12 cellular contexts compared by ENCODE assay signal in the genomic region with DNA sequence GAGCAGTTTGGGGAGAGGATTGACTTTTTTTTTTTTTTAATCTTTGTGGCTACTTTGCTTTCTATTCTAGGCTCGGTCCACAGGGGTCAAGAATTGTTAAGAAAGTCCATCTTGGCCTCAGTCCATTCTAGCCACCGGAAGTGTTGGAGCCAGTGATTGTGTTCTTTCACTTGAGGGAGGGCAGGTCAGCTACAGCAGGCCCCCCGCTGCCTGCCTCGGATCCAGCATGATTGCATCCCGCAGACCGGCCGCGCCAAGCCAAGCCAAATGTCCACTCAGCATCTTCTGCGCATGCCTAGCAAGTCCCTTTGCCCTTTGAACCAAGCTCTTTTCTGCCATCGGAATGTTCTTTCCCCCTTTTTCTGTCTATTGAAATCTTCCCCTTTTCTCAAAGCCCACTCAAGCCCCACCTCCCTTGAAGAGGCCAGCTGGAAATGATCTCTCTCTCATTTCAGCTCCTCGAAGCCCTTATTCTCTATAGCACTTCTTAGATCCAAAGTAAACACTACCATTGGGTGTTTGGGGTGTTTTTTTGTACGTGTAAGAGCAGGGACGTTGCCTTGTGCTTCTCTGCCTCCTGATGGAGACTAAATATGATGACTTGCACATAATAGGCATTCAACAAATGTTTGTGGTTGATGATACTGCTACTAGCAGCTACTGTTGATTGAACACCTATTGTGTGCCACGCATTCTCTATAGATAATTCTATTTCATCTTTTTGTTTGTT.
DNase-seq lines count a peak whose midpoint lies in the region; ATAC-seq and TF ChIP-seq lines count a peak whose summit lies in the region.
"Had no signal": no experiment of that assay in that cellular context is flagged by ENCODE, and none has a peak within 500 bp of the region (broad histone marks: within the 10 kb centered on the region; RNA-seq: fewer than 3 reads in every experiment).

No MANE protein-coding gene starts in this region.

- peaks cover 12% of the 10 kb centered on the region for H3K27me3 ChIP-seq in adipocyte (replicated peaks; ENCODE audit: control insufficient read depth, insufficient read depth, low read length)
- H3K27me3 ChIP-seq in thoracic aorta (replicated peaks; ENCODE audit: insufficient read depth) = no peaks in the 10 kb centered on the region

- no peaks in the 10 kb centered on the region for H3K27me3 Mint-ChIP-seq in activated CD4-positive, alpha-beta T cell treated with anti-CD3 and anti-CD28 coated beads, Interleukin-2, amount 10 ng/mL, durations not matched to agents 7 days and 5 days

- CTCF ChIA-PET in activated CD4-positive, alpha-beta T cell treated with anti-CD3 and anti-CD28 coated beads, Interleukin-2, amount 10 ng/mL, durations not matched to agents 7 days and 5 days (lab: Charles Lee) = interaction anchor here (0.9 kb wide), 1 partner anchor 9 kb away, joined by 4 read pairs; no protein-coding TSS in a partner anchor

- no peak overlapping the region for H3K4me3 Mint-ChIP-seq in activated CD4-positive, alpha-beta T cell treated with anti-CD3 and anti-CD28 coated beads, Interleukin-2, amount 10 ng/mL, durations not matched to agents 7 days and 5 days

- H3K9me3 Mint-ChIP-seq in activated CD4-positive, alpha-beta T cell treated with anti-CD3 and anti-CD28 coated beads, Interleukin-2, amount 10 ng/mL, durations not matched to agents 7 days and 5 days = no peaks in the 10 kb centered on the region
- H3K9me3 Mint-ChIP-seq: activated naive CD4-positive, alpha-beta T cell treated with anti-CD3 and anti-CD28 coated beads, Interleukin-2, amount 50 U/mL, for 72 hours had no signal

- peak overlapping the region; percentile 16 for H3K4me3 ChIP-seq in adipocyte (ENCODE audit: low read length)
- peak overlapping the region; percentile 42 for H3K4me3 ChIP-seq in thoracic aorta

- H3K27ac ChIP-seq in thoracic aorta = no peak overlapping the region

- no peaks in the 10 kb centered on the region for H3K36me3 Mint-ChIP-seq in activated CD4-positive, alpha-beta T cell treated with anti-CD3 and anti-CD28 coated beads, Interleukin-2, amount 10 ng/mL, durations not matched to agents 7 days and 5 days (ENCODE audit: low read depth)
- H3K36me3 Mint-ChIP-seq: activated naive CD4-positive, alpha-beta T cell treated with anti-CD3 and anti-CD28 coated beads, Interleukin-2, amount 50 U/mL, for 72 hours had no signal

- ATAC-seq in thoracic aorta (ENCODE audit: insufficient number of reproducible peaks, low FRiP score, low read depth) = no peak
- ATAC-seq in GM21717 (IDR thresholded peaks at IDR 0.05; ENCODE audit: unreplicated experiment) = no peak

- no peak for TF ChIP-seq CTCF in thoracic aorta (IDR thresholded peaks at IDR 0.05)

- H3K9me3 ChIP-seq in adipocyte (ENCODE audit: control insufficient read depth, low read length) (peaks cover 4% of the 10 kb centered on the region), thoracic aorta (no peaks in the 10 kb centered on the region)

- H3K4me1 ChIP-seq in adipocyte (ENCODE audit: control insufficient read depth, insufficient read depth, low read length) = peaks cover 6% of the 10 kb centered on the region
- peaks cover 0 to 11% of the 10 kb centered on the region in 2 donors for H3K4me1 ChIP-seq in thoracic aorta (ENCODE audit: control insufficient read depth in 1 of 2, low read depth in 2 of 2)

- DNase-seq in activated CD4-positive, alpha-beta T cell treated with anti-CD3 and anti-CD28 coated beads, Interleukin-2, amount 10 ng/mL, durations not matched to agents 7 days and 5 days = no peak
- no peak for DNase-seq in activated CD4-positive, alpha-beta T cell treated with anti-CD3 and anti-CD28 coated beads, Interleukin-2, amount 50 U/mL, for 48 hours
- DNase-seq in adipocyte (ENCODE audit: low read depth) = no peak
- DNase-seq in iris pigment epithelial cell (ENCODE audit: low read depth) = peak; percentile 68
- no peak for DNase-seq in thoracic aorta (ENCODE audit: low spot score)
- DNase-seq in SHP77 treated with DMSO at 0.1 percent for 48 hours (lab: John Stamatoyannopoulos, UW) = no peak
- DNase-seq in DMS153 (lab: John Stamatoyannopoulos, UW) = no peak
- DNase-seq: activated CD4-positive, alpha-beta T cell treated with anti-CD3 and anti-CD28 coated beads for 1 hour; NCI-H1436 treated with DMSO at 0.1 percent for 48 hours; SHP77 had no signal

- peak overlapping the region; percentile 33 for H3K27ac Mint-ChIP-seq in activated CD4-positive, alpha-beta T cell treated with anti-CD3 and anti-CD28 coated beads, Interleukin-2, amount 10 ng/mL, durations not matched to agents 7 days and 5 days
- H3K27ac Mint-ChIP-seq: activated naive CD4-positive, alpha-beta T cell treated with anti-CD3 and anti-CD28 coated beads, Interleukin-2, amount 50 U/mL, for 72 hours had no signal

- POLR2A ChIA-PET in activated CD4-positive, alpha-beta T cell treated with anti-CD3 and anti-CD28 coated beads, Interleukin-2, amount 10 ng/mL, durations not matched to agents 7 days and 5 days (lab: Charles Lee) = no interaction called here

- H3K36me3 ChIP-seq in adipocyte (ENCODE audit: control insufficient read depth, insufficient read depth, low read length, severe bottlenecking) = no peaks in the 10 kb centered on the region
- no peaks in the 10 kb centered on the region for H3K36me3 ChIP-seq in thoracic aorta

- no peak overlapping the region for H3K9ac ChIP-seq in adipocyte (ENCODE audit: low read length)

- peaks cover 12% of the 10 kb centered on the region for H3K4me1 Mint-ChIP-seq in activated CD4-positive, alpha-beta T cell treated with anti-CD3 and anti-CD28 coated beads, Interleukin-2, amount 10 ng/mL, durations not matched to agents 7 days and 5 days
